ENCODE assay signal across 22 cellular contexts in the genomic region with DNA sequence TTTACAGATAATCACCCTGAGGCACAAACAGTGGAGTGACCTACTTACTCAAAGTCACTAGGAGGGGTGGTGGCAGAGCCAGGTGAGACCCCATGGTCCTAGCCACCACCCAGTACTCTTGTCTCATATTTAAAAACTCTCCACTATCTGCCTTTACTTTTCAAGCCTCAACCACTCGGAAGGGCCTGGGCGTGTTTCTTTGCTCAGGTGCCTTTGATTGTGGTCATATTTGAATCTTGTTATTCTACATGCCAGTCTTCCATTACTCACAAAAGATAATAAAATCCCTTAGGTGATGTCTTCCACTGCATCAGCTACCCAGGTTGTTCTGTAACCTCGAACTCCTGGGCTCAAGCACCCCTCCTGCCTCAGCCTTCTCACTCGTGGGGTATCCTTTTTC. TPM values are rescaled to one million over a fixed set of nuclear protein-coding genes. Genes with fewer than 3 reads are reported as not detected.
DNase-seq lines count a peak whose midpoint lies in the region; ATAC-seq, FAIRE-seq and TF ChIP-seq lines count a peak whose summit lies in the region.
"Had no signal": no experiment of that assay in that cellular context is flagged by ENCODE, and none has a peak within 500 bp of the region (broad histone marks: within the 10 kb centered on the region; RNA-seq: fewer than 3 reads in every experiment).

No MANE protein-coding gene starts in this region.

- WGBS in small intestine, 3 donors: 30 to 69% (median 38%) methylated on average over 4 of the region's 4 CpGs

- peaks cover 0 to 6% of the 10 kb centered on the region in 2 donors for H3K4me1 ChIP-seq in small intestine (ENCODE audit: control insufficient read depth in 2 of 2, insufficient read depth in 1 of 2, low read depth in 1 of 2, low read length in 1 of 2)
- H3K4me1 ChIP-seq: BLaER1 treated with 17β-estradiol and CSF1 and Interleukin-3, amounts not matched to agents 10 nM and 100 nM had no signal

- no peak overlapping the region for H3K27ac Mint-ChIP-seq in WTC11
- H3K27ac Mint-ChIP-seq: B cell; CD8-positive, alpha-beta T cell; HFFc6 had no signal

- H3K27ac ChIP-seq in small intestine (ENCODE audit: low read depth in 1 of 2, low read length in 1 of 2): peak overlapping the region in 1 of 2 donors; percentile 24
- H3K27ac ChIP-seq: BLaER1 treated with 17β-estradiol and CSF1 and Interleukin-3, amounts not matched to agents 10 nM and 100 nM had no signal

- no peaks in the 10 kb centered on the region for H3K9me3 ChIP-seq in small intestine (ENCODE audit: control insufficient read depth, low read depth)
- H3K9me3 ChIP-seq: BLaER1 treated with 17β-estradiol and CSF1 and Interleukin-3, amounts not matched to agents 10 nM and 100 nM had no signal

- H3K27me3 Mint-ChIP-seq in WTC11 (ENCODE audit: low read depth): no peaks in the 10 kb centered on the region

- CTCF ChIA-PET in WTC11 (lab: Charles Lee): interaction anchor here (1.5 to 1.6 kb wide), 2 partner anchors 11 to 93 kb away, joined by 4 to 5 read pairs; no protein-coding TSS in a partner anchor

- H3K4me3 ChIP-seq in small intestine (ENCODE audit: low read depth in 1 of 2, low read length in 2 of 2): no peak overlapping the region
- H3K4me3 ChIP-seq: BLaER1 treated with 17β-estradiol and CSF1 and Interleukin-3, amounts not matched to agents 10 nM and 100 nM; GM12878 had no signal

- FAIRE-seq in small intestine (lab: Jason Lieb, UNC): no peak
- FAIRE-seq: GM12878, HTR-8/SVneo had no signal

- no peaks in the 10 kb centered on the region for H3K36me3 Mint-ChIP-seq in WTC11
- H3K36me3 Mint-ChIP-seq: CD8-positive, alpha-beta T cell had no signal

- intact Hi-C loops in left colon (cut with DNase I, micrococcal nuclease): no loop called here

- H3K9me3 Mint-ChIP-seq in WTC11: no peaks in the 10 kb centered on the region
- H3K9me3 Mint-ChIP-seq: CD8-positive, alpha-beta T cell; HFFc6 had no signal

- DNase-seq in D341Med (ENCODE audit: low spot score) (peak; percentile 30), WTC11 (ENCODE audit: low spot score) (no peak), left colon (peak in 1 of 2 donors; percentile 67), small intestine (peak; percentile 31), NCI-H1105 (lab: John Stamatoyannopoulos, UW) (no peak), dedifferentiated amniotic fluid mesenchymal stem cell (ENCODE audit: extremely low spot score) (no peak)
- no peak for DNase-seq in activated CD4-positive, CD25-positive, alpha-beta regulatory T cell treated with anti-CD3 and anti-CD28 coated beads, Interleukin-2, amount 50 U/mL, for 72 hours
- DNase-seq: Calu3; CD8-positive, alpha-beta T cell; DMS 273 treated with DMSO at 0.1 percent for 48 hours; DMS53; DND-41; EL; GOT3; H7; HFFc6 had no signal

- no peaks in the 10 kb centered on the region for H3K36me3 ChIP-seq in small intestine (ENCODE audit: control insufficient read depth in 2 of 2, insufficient read depth in 2 of 2, low read length in 2 of 2)
- H3K36me3 ChIP-seq: BLaER1 treated with 17β-estradiol and CSF1 and Interleukin-3, amounts not matched to agents 10 nM and 100 nM had no signal

- H3K4me3 Mint-ChIP-seq in WTC11: no peak overlapping the region
- H3K4me3 Mint-ChIP-seq: B cell; CD8-positive, alpha-beta T cell; HFFc6 had no signal

- peak; percentile 36 for ATAC-seq in WTC11
- ATAC-seq in left colon: peak; percentile 57
- ATAC-seq: CD8-positive, alpha-beta T cell; GM12878; HCT116 had no signal

- H3K27me3 ChIP-seq in small intestine (ENCODE audit: control insufficient read depth in 2 of 2, insufficient read depth in 2 of 2, low read length in 2 of 2): no peaks in the 10 kb centered on the region
- H3K27me3 ChIP-seq: BLaER1 treated with 17β-estradiol and CSF1 and Interleukin-3, amounts not matched to agents 10 nM and 100 nM had no signal

- POLR2A ChIA-PET in WTC11 (lab: Charles Lee): no interaction called here

- no peak for TF ChIP-seq CTCF in WTC11 (IDR thresholded peaks at IDR 0.05)

- peaks cover 18% of the 10 kb centered on the region for H3K4me1 Mint-ChIP-seq in WTC11
- H3K4me1 Mint-ChIP-seq: B cell had no signal

TF ChIP-seq in WTC11, 78 proteins besides CTCF, POLR2A, EP300 and RAD21:
- TF ChIP-seq ZNF138 (CRISPR knock-in tag; conservative IDR thresholded peaks at IDR 0.05): no peak

RNA-seq across cellular contexts. Expression of gene TRIM36, which starts 20.7 kb away (rescaled TPM):
- total RNA-seq in WTC11 (2021) (17.4 to 24.1 TPM (median 20.0 TPM) in 3 replicates), left colon (10 to 100 TPM; 31.3 to 39.8 TPM)
- 10 to 100 TPM in 2 of 3 donors, 1 to 10 TPM in 1; 7.4 to 22.1 (median 13.5) TPM for polyA plus RNA-seq in small intestine
- total RNA-seq: CD8-positive, alpha-beta T cell; G401 had no signal

Comparison
In these comparisons a context has a peak if more than half of its experiments do, and no peak if none do; other contexts are left out.
1. DNase-seq: peak in D341Med (single experiment) and small intestine (single experiment); none in WTC11 (single experiment), NCI-H1105 (single experiment), activated CD4-positive, CD25-positive, alpha-beta regulatory T cell treated with anti-CD3 and anti-CD28 coated beads, Interleukin-2, amount 50 U/mL, for 72 hours (single experiment) and dedifferentiated amniotic fluid mesenchymal stem cell (single experiment).